ENCODE assay signal across 8 cellular contexts in the genomic region with DNA sequence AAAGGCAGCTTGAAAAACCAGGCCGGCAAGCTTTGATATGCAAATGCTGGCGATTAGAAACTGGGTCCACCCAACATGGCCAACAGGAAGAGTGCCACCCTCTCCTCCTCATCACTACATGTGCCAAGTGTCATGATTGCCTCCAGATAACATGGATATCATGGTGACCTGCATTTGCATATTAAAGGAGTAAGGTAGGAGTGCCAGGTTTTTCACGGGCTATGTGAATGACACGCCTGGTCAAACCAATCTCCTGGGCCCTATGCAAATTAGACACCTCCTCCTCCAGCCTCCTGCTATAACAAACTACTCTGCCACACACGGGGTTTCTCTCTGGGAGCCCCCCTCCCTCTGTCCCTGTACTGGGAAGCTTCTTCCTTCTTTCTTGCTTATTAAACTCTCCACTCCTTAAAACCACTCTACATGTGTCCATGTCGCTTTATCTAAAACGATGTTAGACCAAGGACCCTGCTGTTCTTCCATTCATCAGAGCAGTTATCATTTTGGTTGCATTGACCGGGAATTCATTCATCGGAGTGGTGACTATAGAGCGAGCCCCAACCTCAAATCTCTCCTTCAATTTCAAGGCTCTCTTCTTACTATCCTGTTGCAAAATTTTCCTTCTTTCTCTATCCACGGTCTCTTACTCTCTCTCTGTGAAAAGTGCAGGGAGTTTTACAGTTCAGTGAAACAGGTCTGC. TPM values are rescaled to one million over a fixed set of nuclear protein-coding genes. Genes with fewer than 3 reads are reported as not detected.
DNase-seq lines count a peak whose midpoint lies in the region; ATAC-seq and TF ChIP-seq lines count a peak whose summit lies in the region.

No MANE protein-coding gene starts in this region.

- H3K9me3 ChIP-seq in DND-41 (ENCODE audit: insufficient read depth, low read length, severe bottlenecking), result no peaks in the 10 kb centered on the region
- H3K9me3 ChIP-seq in HUES6 (ENCODE audit: control insufficient read depth, insufficient read depth, low read depth, low read length), result no peaks in the 10 kb centered on the region
- H3K9me3 ChIP-seq in mammary epithelial cell (replicated peaks; ENCODE audit: insufficient read depth, low read length), result no peaks in the 10 kb centered on the region
- no peaks in the 10 kb centered on the region for H3K9me3 ChIP-seq in naive thymus-derived CD4-positive, alpha-beta T cell (ENCODE audit: control insufficient read depth in 2 of 3, low read length in 3 of 3)

- POLR2A ChIA-PET in naive thymus-derived CD4-positive, alpha-beta T cell (lab: Charles Lee), result interaction anchor here (0.6 to 1.3 kb wide), 2 partner anchors 419 to 531 kb away, joined by 3 to 5 read pairs; no protein-coding TSS in a partner anchor

- H3K9me3 Mint-ChIP-seq in naive thymus-derived CD4-positive, alpha-beta T cell, result peaks cover 0 to 4% (median 0%) of the 10 kb centered on the region in 11 donors

- no peak for ATAC-seq in DND-41 (ENCODE audit: insufficient read depth, low read depth)
- ATAC-seq in naive thymus-derived CD4-positive, alpha-beta T cell, result peak; percentile 4

- peaks cover 0 to 17% (median 8%) of the 10 kb centered on the region in 5 donors for H3K36me3 Mint-ChIP-seq in naive thymus-derived CD4-positive, alpha-beta T cell

- BruUV-seq in mammary epithelial cell (replicated peaks; lab: Mats Ljungman, UMichigan), result no TSS peak

- dilution Hi-C loops in mammary epithelial cell (cut with HindIII; ENCODE audit: low sequenced_read_pairs), result loop anchor here (25.0 kb wide), 1 partner anchor 426 kb away; no protein-coding TSS in a partner anchor

- peaks cover 4 to 25% (median 9%) of the 10 kb centered on the region in 5 donors for H3K27me3 Mint-ChIP-seq in naive thymus-derived CD4-positive, alpha-beta T cell

- TF ChIP-seq CTCF in DND-41 (IDR thresholded peaks at IDR 0.05; ENCODE audit: borderline replicate concordance, extremely low read depth, low read length, poor library complexity, severe bottlenecking) (no peak), mammary epithelial cell (conservative IDR thresholded peaks at IDR 0.05 in 1 of 2, IDR thresholded peaks at IDR 0.05 in 1 of 2; ENCODE audit: extremely low read depth in 1 of 2, insufficient read depth in 1 of 2, low read depth in 1 of 2, low read length in 2 of 2) (no peak)

- no peak for DNase-seq in DND-41
- DNase-seq in mammary epithelial cell, result no peak
- no peak for DNase-seq in naive thymus-derived CD4-positive, alpha-beta T cell
- no peak for DNase-seq in activated CD4-positive, alpha-beta T cell treated with anti-CD3 and anti-CD28 coated beads for 48 hours
- no peak for DNase-seq in KBM-7
- DNase-seq in stimulated activated naive CD4-positive, alpha-beta T cell treated with Interleukin-2 at 50 U/mL for 16 hours (lab: John Stamatoyannopoulos, UW), result no peak
- DNase-seq in activated CD4-positive, alpha-beta T cell treated with anti-CD3 and anti-CD28 coated beads, Interleukin-2, amount 50 U/mL, for 4 hours, result no peak

- peaks cover 10 to 44% (median 40%) of the 10 kb centered on the region in 7 donors for H3K4me1 Mint-ChIP-seq in naive thymus-derived CD4-positive, alpha-beta T cell

- H4K20me1 ChIP-seq in DND-41 (ENCODE audit: insufficient read depth, low read length), result no peaks in the 10 kb centered on the region
- no peaks in the 10 kb centered on the region for H4K20me1 ChIP-seq in mammary epithelial cell (ENCODE audit: insufficient read depth, low read length)

- 37% methylated on average over 11 of the region's 11 CpGs for WGBS in mammary epithelial cell (ENCODE audit: low coverage, missing lambda C conversion rate)

- H2AFZ ChIP-seq in DND-41 (ENCODE audit: low read depth, low read length) (peak overlapping the region; percentile 59; the same call in 1 of the 2 replicates), mammary epithelial cell (ENCODE audit: low read depth, low read length) (peak overlapping the region; percentile 30)

- H3K4me1 ChIP-seq in DND-41 (ENCODE audit: insufficient read depth, low read length) (peaks cover 37% of the 10 kb centered on the region), HUES6 (ENCODE audit: control insufficient read depth, insufficient read depth, low read length) (peaks cover 28% of the 10 kb centered on the region), mammary epithelial cell (ENCODE audit: insufficient read depth, low read length) (peaks cover 7% of the 10 kb centered on the region)
- H3K4me1 ChIP-seq in naive thymus-derived CD4-positive, alpha-beta T cell (ENCODE audit: control insufficient read depth in 2 of 2, insufficient read depth in 2 of 2, low read length in 2 of 2), result peaks cover 9 to 10% of the 10 kb centered on the region in 2 donors

- peak overlapping the region; percentile 62 for H3K4me2 ChIP-seq in DND-41 (ENCODE audit: insufficient read depth, low read length)
- H3K4me2 ChIP-seq in mammary epithelial cell (ENCODE audit: insufficient read depth, low read depth, low read length), result peak overlapping the region; percentile 13

- peak overlapping the region in 1 of 2 experiments; percentile 16; a peak in 2 of 4 replicates for H3K4me3 ChIP-seq in DND-41 (ENCODE audit: low read depth in 1 of 2, low read length in 2 of 2)
- peak overlapping the region; percentile 61 for H3K4me3 ChIP-seq in HUES6 (ENCODE audit: low read depth, low read length)
- H3K4me3 ChIP-seq in mammary epithelial cell (replicated peaks in 1 of 3; ENCODE audit: insufficient read depth in 1 of 3, low read depth in 2 of 3, low read length in 3 of 3), result no peak overlapping the region
- H3K4me3 ChIP-seq in naive thymus-derived CD4-positive, alpha-beta T cell (ENCODE audit: low read length), result no peak overlapping the region

- H3K4me3 Mint-ChIP-seq in naive thymus-derived CD4-positive, alpha-beta T cell, result peak overlapping the region; percentile 44 to 88 (median 71)

- H3K9ac ChIP-seq in DND-41 (ENCODE audit: low read depth, low read length) (0 out of 2 replicates have a peak overlapping the region, but pooled peaks have one; percentile 8), HUES6 (ENCODE audit: low read length) (peak overlapping the region; percentile 51), mammary epithelial cell (ENCODE audit: insufficient read depth, low read length) (no peak overlapping the region)

- in situ Hi-C loops in mammary epithelial cell (cut with MboI; ENCODE audit: low sequenced_read_pairs in 2 of 2), result loop anchor here in 1 of 2 donors (5.0 kb wide), 1 partner anchor 416 kb away; no protein-coding TSS in a partner anchor
- in situ Hi-C loops in KBM-7 (cut with MboI; ENCODE audit: low pct_unique_long_range_greater_than_20kb, low sequenced_read_pairs), result loop anchor here (25.0 kb wide), 1 partner anchor 426 kb away; no protein-coding TSS in a partner anchor

- H3K36me3 ChIP-seq in DND-41 (ENCODE audit: insufficient read depth, low read length), result no peaks in the 10 kb centered on the region
- no peaks in the 10 kb centered on the region for H3K36me3 ChIP-seq in HUES6 (ENCODE audit: control insufficient read depth, insufficient read depth, low read length)
- H3K36me3 ChIP-seq in mammary epithelial cell (ENCODE audit: insufficient read depth, low read length), result no peaks in the 10 kb centered on the region
- H3K36me3 ChIP-seq in naive thymus-derived CD4-positive, alpha-beta T cell (ENCODE audit: control insufficient read depth in 2 of 3, insufficient read depth in 3 of 3, low read length in 3 of 3), result no peaks in the 10 kb centered on the region

- H3K27me3 ChIP-seq in DND-41 (ENCODE audit: insufficient read depth, low read length, poor library complexity), result no peaks in the 10 kb centered on the region
- no peaks in the 10 kb centered on the region for H3K27me3 ChIP-seq in HUES6 (ENCODE audit: control insufficient read depth, insufficient read depth, low read length)
- H3K27me3 ChIP-seq in mammary epithelial cell (ENCODE audit: insufficient read depth, low read length), result no peaks in the 10 kb centered on the region
- no peaks in the 10 kb centered on the region for H3K27me3 ChIP-seq in naive thymus-derived CD4-positive, alpha-beta T cell (ENCODE audit: control insufficient read depth in 2 of 2, insufficient read depth in 2 of 2, low read length in 2 of 2)

- CTCF ChIA-PET in mammary epithelial cell (lab: Charles Lee; ENCODE audit: low non-redundant PET), result no interaction called here
- CTCF ChIA-PET in naive thymus-derived CD4-positive, alpha-beta T cell (lab: Charles Lee), result interaction anchor here (0.9 to 1.8 kb wide), 5 partner anchors 14 to 497 kb away, joined by 3 to 11 read pairs (median 4); no protein-coding TSS in a partner anchor

- intact Hi-C loops in mammary epithelial cell (cut with micrococcal nuclease), result loop anchor here (1.0 to 10.0 kb wide), 6 partner anchors 50 to 573 kb away; a partner anchor contains a TSS
- intact Hi-C loops in naive thymus-derived CD4-positive, alpha-beta T cell (cut with micrococcal nuclease), result loop anchor here (1.0 to 10.0 kb wide), 8 partner anchors 50 to 496 kb away; no protein-coding TSS in a partner anchor

- peak overlapping the region; percentile 45; the same call in 1 of the 2 replicates for H3K27ac ChIP-seq in DND-41 (ENCODE audit: low read length)
- H3K27ac ChIP-seq in HUES6 (ENCODE audit: low read depth, low read length), result peak overlapping the region; percentile 26; the same call in 1 of the 2 replicates
- H3K27ac ChIP-seq in mammary epithelial cell (ENCODE audit: insufficient read depth, low read depth, low read length), result no peak overlapping the region
- H3K27ac ChIP-seq in naive thymus-derived CD4-positive, alpha-beta T cell (ENCODE audit: low read depth, low read length), result no peak overlapping the region

- peak overlapping the region in 7 of 9 donors; percentile 35 to 93 (median 81) for H3K27ac Mint-ChIP-seq in naive thymus-derived CD4-positive, alpha-beta T cell

- H3K79me2 ChIP-seq in DND-41 (ENCODE audit: insufficient read depth, low read length), result no peaks in the 10 kb centered on the region
- no peaks in the 10 kb centered on the region for H3K79me2 ChIP-seq in mammary epithelial cell (ENCODE audit: insufficient read depth, low read length)

RNA-seq across cellular contexts. Expression of a gene that starts 27.5 kb away (rescaled TPM):
- total RNA-seq in mammary epithelial cell, result not detected
- polyA plus RNA-seq in mammary epithelial cell, result not detected
- not detected for polyA minus RNA-seq in mammary epithelial cell
- not detected for total RNA-seq in naive thymus-derived CD4-positive, alpha-beta T cell
- polyA plus RNA-seq in naive thymus-derived CD4-positive, alpha-beta T cell, result not detected

RNA-seq across cellular contexts. Expression of a gene that starts 57.4 kb away (rescaled TPM):
- not detected for total RNA-seq in mammary epithelial cell
- polyA plus RNA-seq in mammary epithelial cell, result not detected
- not detected for polyA minus RNA-seq in mammary epithelial cell
- not detected for total RNA-seq in naive thymus-derived CD4-positive, alpha-beta T cell
- not detected for polyA plus RNA-seq in naive thymus-derived CD4-positive, alpha-beta T cell

Comparison
In these comparisons a context has a peak if more than half of its experiments do, and no peak if none do; other contexts are left out.
1. H3K27ac ChIP-seq: peak in DND-41 (single experiment) and HUES6 (single experiment); none in mammary epithelial cell (single experiment) and naive thymus-derived CD4-positive, alpha-beta T cell (single experiment).